In genomic region chr11:61411589-61411988, GRCh38 we compare ENCODE assay signal across 2 cellular contexts.
TF ChIP-seq lines count a peak whose summit lies in the region.

No MANE protein-coding gene starts in this region.

TF ChIP-seq in GM12891, 5 proteins besides CTCF, POLR2A, EP300 and RAD21:
- TF ChIP-seq SPI1 (IDR thresholded peaks at IDR 0.05; ENCODE audit: low read depth, low read length) (no peak), POLR2AphosphoS5 (IDR thresholded peaks at IDR 0.05; ENCODE audit: low read depth, low read length) (peak; percentile 60; the same call in 1 of the 2 replicates), PAX5 (IDR thresholded peaks at IDR 0.05; ENCODE audit: insufficient read depth, low read length, severe bottlenecking) (no peak), TAF1 (IDR thresholded peaks at IDR 0.05; ENCODE audit: low read depth, low read length) (no peak), POU2F2 (IDR thresholded peaks at IDR 0.05; ENCODE audit: low read depth, low read length) (no peak)

TF ChIP-seq in H1, 55 proteins besides CTCF, POLR2A, EP300 and RAD21:
- 0 out of 2 replicates have a peak, but pooled peaks have one; percentile 23 for TF ChIP-seq POLR2AphosphoS5 (IDR thresholded peaks at IDR 0.05; ENCODE audit: low read depth, low read length)
- TF ChIP-seq TEAD4 (IDR thresholded peaks at IDR 0.05; ENCODE audit: low read depth, low read length) = no peak
